In genomic region chr11:3169952-3170755, GRCh38 we compare ENCODE assay signal across 10 cellular contexts. TPM values are rescaled to one million over a fixed set of nuclear protein-coding genes. Genes with fewer than 3 reads are reported as not detected.
DNase-seq lines count a peak whose midpoint lies in the region; ATAC-seq and TF ChIP-seq lines count a peak whose summit lies in the region.
"Had no signal": no experiment of that assay in that cellular context is flagged by ENCODE, and none has a peak within 500 bp of the region (broad histone marks: within the 10 kb centered on the region; RNA-seq: fewer than 3 reads in every experiment).

No MANE protein-coding gene starts in this region.

- H3K9ac ChIP-seq in PC-3 (ENCODE audit: low read length) (no peak overlapping the region), rectal smooth muscle tissue (ENCODE audit: low read length) (no peak overlapping the region)
- H3K9ac ChIP-seq: KMS-11 had no signal

- no peaks in the 10 kb centered on the region for H3F3A ChIP-seq in PC-3 (ENCODE audit: low read length, unreplicated experiment)

- no TSS peak for BruUV-seq in PC-3 (replicated peaks; lab: Mats Ljungman, UMichigan)

- H3K9me3 ChIP-seq in PC-3 (ENCODE audit: low read length): no peaks in the 10 kb centered on the region

- no peaks in the 10 kb centered on the region for H3K9me2 ChIP-seq in PC-3 (replicated peaks; ENCODE audit: low read length)

- H3K27me3 ChIP-seq in PC-3 (ENCODE audit: low read length): no peaks in the 10 kb centered on the region
- H3K27me3 ChIP-seq in rectal smooth muscle tissue (ENCODE audit: control insufficient read depth, insufficient read depth, low read length): peaks cover 5% of the 10 kb centered on the region

- intact Hi-C loops in PC-3 (cut with micrococcal nuclease): loop anchor here (10.0 kb wide), 1 partner anchor 205 kb away; the partner anchor contains the start of gene ZNF195

- H4K20me1 ChIP-seq in PC-3 (ENCODE audit: low read length): no peaks in the 10 kb centered on the region

- ATAC-seq in PC-3: no peak
- ATAC-seq in HG03039 (IDR thresholded peaks at IDR 0.05; ENCODE audit: unreplicated experiment): no peak

- H3K4me1 ChIP-seq in PC-3 (ENCODE audit: insufficient read depth, low read length) (peaks cover 15% of the 10 kb centered on the region; the same call in 1 of the 2 replicates), rectal smooth muscle tissue (ENCODE audit: control insufficient read depth, insufficient read depth, low read length) (peaks cover 7% of the 10 kb centered on the region)

- TF ChIP-seq CTCF in PC-3 (conservative IDR thresholded peaks at IDR 0.05; ENCODE audit: low read depth, low read length): no peak
- TF ChIP-seq CTCF in fibroblast of the aortic adventitia (IDR thresholded peaks at IDR 0.05; ENCODE audit: insufficient read depth, low read length): no peak

- H3K79me2 ChIP-seq in PC-3 (ENCODE audit: low read length): no peaks in the 10 kb centered on the region

- H3K4me3 ChIP-seq in PC-3 (ENCODE audit: low read length) (peak overlapping the region; percentile 63), fibroblast of the aortic adventitia (ENCODE audit: low read depth, low read length) (peak overlapping the region; percentile 57), rectal smooth muscle tissue (ENCODE audit: low read length) (no peak overlapping the region)

- H3K36me3 ChIP-seq in PC-3 (ENCODE audit: low read depth, low read length) (no peaks in the 10 kb centered on the region), rectal smooth muscle tissue (ENCODE audit: control insufficient read depth, insufficient read depth, low read length) (no peaks in the 10 kb centered on the region)

- POLR2A ChIA-PET in PC-3 (lab: Charles Lee; ENCODE audit: unreplicated experiment): no interaction called here

- peak overlapping the region; percentile 91 for H3K4me2 ChIP-seq in PC-3 (ENCODE audit: low read length)
- H3K4me2 ChIP-seq: KMS-11 had no signal

- H2AFZ ChIP-seq in PC-3 (ENCODE audit: low read length): peak overlapping the region; percentile 82

- DNase-seq in ELR (ENCODE audit: low read depth): peak; percentile 24
- peak; percentile 34 for DNase-seq in PC-3
- DNase-seq in fibroblast of the aortic adventitia (ENCODE audit: low read depth): no peak
- DNase-seq in GF-D8 (lab: John Stamatoyannopoulos, UW): no peak
- DNase-seq in NCI-H446 (lab: John Stamatoyannopoulos, UW): no peak
- DNase-seq in SK-N-DZ (ENCODE audit: low spot score): no peak
- DNase-seq: SHP77 had no signal

- CTCF ChIA-PET in PC-3 (lab: Charles Lee): interaction anchor here (0.7 to 0.8 kb wide), 2 partner anchors 46 to 239 kb away, joined by 3 read pairs; no protein-coding TSS in a partner anchor

- H3K27ac ChIP-seq in PC-3 (ENCODE audit: low read length): no peak overlapping the region
- H3K27ac ChIP-seq in rectal smooth muscle tissue (ENCODE audit: low read depth, low read length): peak overlapping the region; percentile 66
- H3K27ac ChIP-seq: KMS-11 had no signal

RNA-seq across cellular contexts. Expression of gene OSBPL5, which starts 5.0 kb away (rescaled TPM):
- 51.4 and 51.5 TPM in 2 replicates for total RNA-seq in PC-3 (2014; rRNA removed)
- total RNA-seq in fibroblast of the aortic adventitia (ENCODE audit: low replicate concordance): 17.3 and 24.8 TPM in 2 replicates
- 8.8 and 13.4 TPM in 2 replicates for polyA plus RNA-seq in SK-N-DZ (2014; cell fraction: cytosol; rRNA removed)
- polyA plus RNA-seq in SK-N-DZ (2014; cell fraction: nucleus; rRNA removed): 54.1 and 79.0 TPM in 2 replicates

RNA-seq across cellular contexts. Expression of gene MRGPRG, which starts 48.5 kb away (rescaled TPM):
- total RNA-seq in PC-3 (2014; rRNA removed) (not detected in 2 replicates), fibroblast of the aortic adventitia (ENCODE audit: low replicate concordance) (not detected in 2 replicates)
- polyA plus RNA-seq in SK-N-DZ (2014; cell fraction: cytosol; rRNA removed): not detected in 2 replicates
- polyA plus RNA-seq in SK-N-DZ (2014; cell fraction: nucleus; rRNA removed): not detected in 2 replicates

Comparison
In these comparisons a context has a peak if more than half of its experiments do, and no peak if none do; other contexts are left out.
1. DNase-seq: peak in ELR (single experiment) and PC-3 (single experiment); none in fibroblast of the aortic adventitia (single experiment), GF-D8 (single experiment), NCI-H446 (0 of 2) and SK-N-DZ (single experiment).